Comparison of ENCODE assay signal across 15 cellular contexts in the genomic region with DNA sequence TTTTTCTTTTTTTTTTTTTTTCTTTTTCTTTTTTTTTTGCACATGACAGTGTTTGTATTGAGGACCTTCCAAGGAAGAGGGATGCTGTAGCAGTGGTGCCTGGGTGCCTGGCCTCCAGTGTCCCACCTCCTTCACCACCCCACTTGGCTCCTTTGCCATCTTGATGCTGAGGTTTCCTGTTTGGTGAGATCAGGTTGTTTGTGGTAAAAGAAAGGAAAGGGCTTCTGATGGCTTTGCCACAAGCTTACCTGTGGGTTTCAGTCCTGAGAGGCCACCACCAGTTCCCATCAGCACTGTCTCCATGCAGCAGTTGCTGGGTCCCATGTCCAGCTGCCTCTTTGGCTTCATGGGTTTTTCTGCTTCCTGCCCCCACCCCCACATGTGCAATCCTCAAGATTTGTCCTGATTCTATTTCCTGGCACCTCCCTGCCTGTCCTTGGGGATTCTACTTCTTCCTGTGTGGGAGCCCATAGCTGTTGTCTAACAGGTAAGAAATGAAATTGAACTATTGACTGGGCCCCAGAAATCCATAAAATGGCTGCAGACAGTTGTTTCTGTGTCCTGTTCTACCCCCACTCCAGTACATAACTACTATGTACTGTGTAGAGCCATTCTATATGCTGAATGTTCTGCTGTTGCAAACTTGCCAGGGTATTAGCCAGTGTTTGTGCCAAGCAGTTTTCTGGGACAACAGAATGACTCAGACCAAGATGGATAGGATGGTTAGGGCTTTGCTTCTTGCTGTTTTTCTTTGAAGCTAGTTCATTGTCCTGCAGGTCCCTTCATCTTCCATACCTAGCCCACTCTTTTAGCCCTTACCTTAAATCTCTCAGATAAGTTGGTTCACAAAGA. TPM values are rescaled to one million over a fixed set of nuclear protein-coding genes. Genes with fewer than 3 reads are reported as not detected.
DNase-seq lines count a peak whose midpoint lies in the region; ATAC-seq, FAIRE-seq and TF ChIP-seq lines count a peak whose summit lies in the region.
"Had no signal": no experiment of that assay in that cellular context is flagged by ENCODE, and none has a peak within 500 bp of the region (broad histone marks: within the 10 kb centered on the region; RNA-seq: fewer than 3 reads in every experiment).

No MANE protein-coding gene starts in this region.

- no peaks in the 10 kb centered on the region for H3K79me2 ChIP-seq in ACC112 (ENCODE audit: control insufficient read depth, insufficient read depth, low read length, unreplicated experiment)

- H3K4me3 Mint-ChIP-seq in activated T-helper 1 cell treated with anti-CD3 and anti-CD28 coated beads, Interleukin-12 subunit alpha, Interleukin-12 subunit beta, Interleukin-2, Interleukin-4 antibody, amounts not matched to agents 30 ng/mL and 10 ng/mL and 1 ng/mL, durations not matched to agents 14 hours and 24 hours and 36 hours, result no peak overlapping the region
- H3K4me3 Mint-ChIP-seq: CD14-positive monocyte had no signal

- peak overlapping the region; percentile 31; the same call in 1 of the 2 replicates for H3K27ac ChIP-seq in ACC112 (ENCODE audit: low read depth, low read length)
- H3K27ac ChIP-seq: ascending aorta had no signal

- no peak for ATAC-seq in activated CD4-positive, CD25-positive, alpha-beta regulatory T cell treated with anti-CD3 and anti-CD28 coated beads, Interleukin-2, amount 50 U/mL, for 24 hours
- ATAC-seq in GM19035 (IDR thresholded peaks at IDR 0.05; ENCODE audit: unreplicated experiment), result no peak
- ATAC-seq in GM18870 (IDR thresholded peaks at IDR 0.05; ENCODE audit: unreplicated experiment), result no peak

- H3K36me3 ChIP-seq in ACC112 (ENCODE audit: insufficient read depth, low read length), result peaks cover 35% of the 10 kb centered on the region

- H2AFZ ChIP-seq in ACC112 (ENCODE audit: low read length, unreplicated experiment), result no peak overlapping the region

- no peaks in the 10 kb centered on the region for H3K9me3 Mint-ChIP-seq in activated T-helper 1 cell treated with anti-CD3 and anti-CD28 coated beads, Interleukin-12 subunit alpha, Interleukin-12 subunit beta, Interleukin-2, Interleukin-4 antibody, amounts not matched to agents 30 ng/mL and 10 ng/mL and 1 ng/mL, durations not matched to agents 14 hours and 24 hours and 36 hours

- H3K4me3 ChIP-seq in ACC112 (ENCODE audit: low read depth, low read length) (no peak overlapping the region), fibroblast of the aortic adventitia (ENCODE audit: low read depth, low read length) (no peak overlapping the region)
- H3K4me3 ChIP-seq: ascending aorta, upper lobe of left lung had no signal

- FAIRE-seq in GM12891 (lab: Jason Lieb, UNC), result peak; percentile 5

- intact Hi-C loops in activated T-helper 1 cell treated with anti-CD3 and anti-CD28 coated beads, Interleukin-12 subunit alpha, Interleukin-12 subunit beta, Interleukin-2, Interleukin-4 antibody, amounts not matched to agents 30 ng/mL and 10 ng/mL and 1 ng/mL, durations not matched to agents 14 hours and 24 hours and 36 hours (cut with micrococcal nuclease), result no loop called here

- TF ChIP-seq CTCF in fibroblast of the aortic adventitia (IDR thresholded peaks at IDR 0.05; ENCODE audit: insufficient read depth, low read length), result no peak

- H3K4me1 ChIP-seq in ACC112 (ENCODE audit: control insufficient read depth, insufficient read depth, low read length, unreplicated experiment), result peaks cover 32% of the 10 kb centered on the region

- no peak; the same call in 1 of the 2 replicates for TF ChIP-seq POLR2A in GM12891 (IDR thresholded peaks at IDR 0.05; ENCODE audit: low read depth, low read length)

- peaks cover 60% of the 10 kb centered on the region for H3K36me3 Mint-ChIP-seq in activated T-helper 1 cell treated with anti-CD3 and anti-CD28 coated beads, Interleukin-12 subunit alpha, Interleukin-12 subunit beta, Interleukin-2, Interleukin-4 antibody, amounts not matched to agents 30 ng/mL and 10 ng/mL and 1 ng/mL, durations not matched to agents 14 hours and 24 hours and 36 hours (ENCODE audit: low read depth)

- DNase-seq in GM12891 (ENCODE audit: insufficient read length, low spot score), result no peak
- DNase-seq in activated T-helper 1 cell treated with anti-CD3 and anti-CD28 coated beads, Interleukin-12 subunit alpha, Interleukin-12 subunit beta, Interleukin-2, Interleukin-4 antibody, amounts not matched to agents 30 ng/mL and 10 ng/mL and 1 ng/mL, durations not matched to agents 14 hours and 24 hours and 36 hours (ENCODE audit: low spot score), result no peak
- DNase-seq in fibroblast of the aortic adventitia (ENCODE audit: low read depth), result peak; percentile 47
- no peak for DNase-seq in NCI-H2029 treated with DMSO at 0.1 percent for 48 hours (lab: John Stamatoyannopoulos, UW)
- DNase-seq: KG1, NCI-H2171 had no signal

- no peaks in the 10 kb centered on the region for H3K27me3 ChIP-seq in ACC112 (ENCODE audit: insufficient read depth, low read length)
- H3K27me3 ChIP-seq: ascending aorta, upper lobe of left lung had no signal

- H3K4me1 Mint-ChIP-seq in activated T-helper 1 cell treated with anti-CD3 and anti-CD28 coated beads, Interleukin-12 subunit alpha, Interleukin-12 subunit beta, Interleukin-2, Interleukin-4 antibody, amounts not matched to agents 30 ng/mL and 10 ng/mL and 1 ng/mL, durations not matched to agents 14 hours and 24 hours and 36 hours (ENCODE audit: low read depth), result peaks cover 81% of the 10 kb centered on the region

- peak overlapping the region; percentile 47 for H3K27ac Mint-ChIP-seq in activated T-helper 1 cell treated with anti-CD3 and anti-CD28 coated beads, Interleukin-12 subunit alpha, Interleukin-12 subunit beta, Interleukin-2, Interleukin-4 antibody, amounts not matched to agents 30 ng/mL and 10 ng/mL and 1 ng/mL, durations not matched to agents 14 hours and 24 hours and 36 hours

- H3K27me3 Mint-ChIP-seq in activated T-helper 1 cell treated with anti-CD3 and anti-CD28 coated beads, Interleukin-12 subunit alpha, Interleukin-12 subunit beta, Interleukin-2, Interleukin-4 antibody, amounts not matched to agents 30 ng/mL and 10 ng/mL and 1 ng/mL, durations not matched to agents 14 hours and 24 hours and 36 hours (ENCODE audit: insufficient read depth), result no peaks in the 10 kb centered on the region

TF ChIP-seq in GM12891, 5 proteins besides CTCF, POLR2A, EP300 and RAD21:
- TF ChIP-seq SPI1 (IDR thresholded peaks at IDR 0.05; ENCODE audit: low read depth, low read length), result no peak
- no peak for TF ChIP-seq POU2F2 (IDR thresholded peaks at IDR 0.05; ENCODE audit: low read depth, low read length)
- no peak for TF ChIP-seq TAF1 (IDR thresholded peaks at IDR 0.05; ENCODE audit: low read depth, low read length)
- no peak for TF ChIP-seq PAX5 (IDR thresholded peaks at IDR 0.05; ENCODE audit: insufficient read depth, low read length, severe bottlenecking)
- TF ChIP-seq POLR2AphosphoS5 (IDR thresholded peaks at IDR 0.05; ENCODE audit: low read depth, low read length), result no peak
TF ChIP-seq in GM12891: peak in this region for 0.

RNA-seq across cellular contexts. Expression of a gene that starts 4.2 kb away (rescaled TPM):
- 128 TPM for polyA plus RNA-seq in GM12891 (2012; ENCODE audit: low read depth, missing spikeins)
- 28.2 and 32.6 TPM in 2 replicates for total RNA-seq in activated T-helper 1 cell treated with anti-CD3 and anti-CD28 coated beads, Interleukin-12 subunit alpha, Interleukin-12 subunit beta, Interleukin-2, Interleukin-4 antibody, amounts not matched to agents 30 ng/mL and 10 ng/mL and 1 ng/mL, durations not matched to agents 14 hours and 24 hours and 36 hours
- 6.0 and 16.1 TPM in 2 replicates for total RNA-seq in fibroblast of the aortic adventitia (ENCODE audit: low replicate concordance)

RNA-seq across cellular contexts. Expression of a gene that starts 9.3 kb away (rescaled TPM):
- polyA plus RNA-seq in GM12891 (2012; ENCODE audit: low read depth, missing spikeins), result 2.1 TPM
- total RNA-seq in activated T-helper 1 cell treated with anti-CD3 and anti-CD28 coated beads, Interleukin-12 subunit alpha, Interleukin-12 subunit beta, Interleukin-2, Interleukin-4 antibody, amounts not matched to agents 30 ng/mL and 10 ng/mL and 1 ng/mL, durations not matched to agents 14 hours and 24 hours and 36 hours, result 5.7 and 6.0 TPM in 2 replicates
- total RNA-seq in fibroblast of the aortic adventitia (ENCODE audit: low replicate concordance), result 0.41 and 2.3 TPM in 2 replicates
- total RNA-seq: ascending aorta had no signal

RNA-seq across cellular contexts. Expression of a gene that starts 12.7 kb away (rescaled TPM):
- polyA plus RNA-seq in GM12891 (2012; ENCODE audit: low read depth, missing spikeins), result 0.05 TPM
- total RNA-seq in activated T-helper 1 cell treated with anti-CD3 and anti-CD28 coated beads, Interleukin-12 subunit alpha, Interleukin-12 subunit beta, Interleukin-2, Interleukin-4 antibody, amounts not matched to agents 30 ng/mL and 10 ng/mL and 1 ng/mL, durations not matched to agents 14 hours and 24 hours and 36 hours, result 0.15 TPM in 1 of 2 replicates, not detected in the other
- not detected in 2 replicates for total RNA-seq in fibroblast of the aortic adventitia (ENCODE audit: low replicate concordance)
- total RNA-seq: ascending aorta, H4, RPMI7951 had no signal
- polyA plus RNA-seq: CD14-positive monocyte had no signal

RNA-seq across cellular contexts. Expression of a gene that starts 16.7 kb away (rescaled TPM):
- polyA plus RNA-seq in GM12891 (2012; ENCODE audit: low read depth, missing spikeins), result 31.7 TPM
- 109 and 110 TPM in 2 replicates for total RNA-seq in activated T-helper 1 cell treated with anti-CD3 and anti-CD28 coated beads, Interleukin-12 subunit alpha, Interleukin-12 subunit beta, Interleukin-2, Interleukin-4 antibody, amounts not matched to agents 30 ng/mL and 10 ng/mL and 1 ng/mL, durations not matched to agents 14 hours and 24 hours and 36 hours
- 39.7 and 98.0 TPM in 2 replicates for total RNA-seq in fibroblast of the aortic adventitia (ENCODE audit: low replicate concordance)

RNA-seq across cellular contexts. Expression of a gene that starts 26.0 kb away (rescaled TPM):
- polyA plus RNA-seq in GM12891 (2012; ENCODE audit: low read depth, missing spikeins), result 10.9 TPM
- 13.5 and 15.0 TPM in 2 replicates for total RNA-seq in activated T-helper 1 cell treated with anti-CD3 and anti-CD28 coated beads, Interleukin-12 subunit alpha, Interleukin-12 subunit beta, Interleukin-2, Interleukin-4 antibody, amounts not matched to agents 30 ng/mL and 10 ng/mL and 1 ng/mL, durations not matched to agents 14 hours and 24 hours and 36 hours
- total RNA-seq in fibroblast of the aortic adventitia (ENCODE audit: low replicate concordance), result 18.3 and 21.0 TPM in 2 replicates
